In the genomic region with DNA sequence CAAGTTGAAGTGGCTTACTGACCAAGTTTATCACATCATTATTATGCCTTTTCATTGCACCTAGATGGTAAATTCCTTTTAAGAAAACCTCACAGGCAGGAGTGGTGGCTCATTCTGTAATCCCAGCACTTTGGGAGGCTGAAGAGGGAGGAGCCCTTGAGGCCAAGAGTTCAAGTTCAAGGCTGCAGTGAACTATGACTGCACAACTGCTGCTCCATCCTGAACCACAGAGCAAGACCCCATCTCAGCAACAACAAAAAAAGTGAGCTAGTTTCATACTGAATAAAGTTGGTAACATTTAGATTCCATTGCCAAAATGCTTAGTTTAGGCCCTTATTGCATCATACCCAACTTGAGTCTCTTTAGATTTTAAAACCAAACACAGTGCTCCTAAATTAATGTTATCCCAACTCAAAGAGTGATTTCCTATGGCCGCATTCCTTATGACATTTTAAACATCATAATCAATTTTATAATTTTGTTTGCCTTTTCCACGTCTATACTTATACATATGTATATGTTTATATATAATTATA, we compare ENCODE assay signal across 16 cellular contexts. TPM values are rescaled to one million over a fixed set of nuclear protein-coding genes. Genes with fewer than 3 reads are reported as not detected.
DNase-seq lines count a peak whose midpoint lies in the region; ATAC-seq, FAIRE-seq and TF ChIP-seq lines count a peak whose summit lies in the region.
"Had no signal": no experiment of that assay in that cellular context is flagged by ENCODE, and none has a peak within 500 bp of the region (broad histone marks: within the 10 kb centered on the region; RNA-seq: fewer than 3 reads in every experiment).

No MANE protein-coding gene starts in this region.

- H3K4me1 ChIP-seq in GM12878 (ENCODE audit: control insufficient read depth, insufficient read depth, low read length) (peaks cover 58% of the 10 kb centered on the region), left lung (peaks cover under 1 to 28% of the 10 kb centered on the region in 2 donors)

- DNase-seq in activated T-cell treated with anti-CD3 and anti-CD28 coated beads, Interleukin-2, amount 50 U/mL, for 24 hours, result no peak
- DNase-seq in activated T-cell treated with anti-CD3 and anti-CD28 coated beads for 4 hours, result no peak
- no peak for DNase-seq in GM18507 (ENCODE audit: extremely low spot score, insufficient read length, low read depth)
- no peak for DNase-seq in GM12878 (ENCODE audit: low read depth, low spot score)
- peak; percentile 18 for DNase-seq in stimulated activated CD8-positive, alpha-beta memory T cell treated with anti-CD3 and anti-CD28 coated beads, Interleukin-4, amount 100 ng/mL, for 48 hours
- no peak for DNase-seq in pons (ENCODE audit: low spot score)
- no peak for DNase-seq in left lung
- DNase-seq: DMS53, Kasumi-1, NCI-H1930, NCI-H2171, NCI-H446 treated with DMSO at 0.1 percent for 48 hours, NCI-H748 treated with DMSO at 0.1 percent for 48 hours had no signal

- H3K36me3 Mint-ChIP-seq in activated T-cell treated with anti-CD3 and anti-CD28 coated beads, Interleukin-2, amount 50 U/mL, for 24 hours (ENCODE audit: low read depth), result peaks cover 44% of the 10 kb centered on the region

- H3K4me3 ChIP-seq in GM12878 (no peak overlapping the region), left lung (peak overlapping the region in 1 of 2 donors; percentile 5)

- no peak for TF ChIP-seq RAD21 in GM12878 (IDR thresholded peaks at IDR 0.05; ENCODE audit: insufficient read depth, low read depth, low read length)

- TF ChIP-seq EP300 in GM12878 (IDR thresholded peaks at IDR 0.05; ENCODE audit: borderline replicate concordance in 1 of 2, control insufficient read depth in 1 of 2, low read depth in 2 of 2, low read length in 2 of 2), result no peak

- SMC1A ChIA-PET in GM12878 (lab: Charles Lee; ENCODE audit: uncharacterized antibody, unreplicated experiment), result interaction anchor here (0.6 to 1.5 kb wide), 6 partner anchors 10 to 737 kb away, joined by 3 to 9 read pairs (median 3); no protein-coding TSS in a partner anchor

- peaks cover 60% of the 10 kb centered on the region for H3K4me1 Mint-ChIP-seq in activated T-cell treated with anti-CD3 and anti-CD28 coated beads, Interleukin-2, amount 50 U/mL, for 24 hours (ENCODE audit: low read depth)

- no peak for TF ChIP-seq CTCF in GM12878 (IDR thresholded peaks at IDR 0.05 in 2 of 3, conservative IDR thresholded peaks at IDR 0.05 in 1 of 3; ENCODE audit: control insufficient read depth in 2 of 3, extremely low read depth in 1 of 3, insufficient read depth in 1 of 3, low read depth in 3 of 3, low read length in 3 of 3)
- no peak for TF ChIP-seq CTCF in left lung (IDR thresholded peaks at IDR 0.05)

- no peak overlapping the region for H3K4me3 Mint-ChIP-seq in activated T-cell treated with anti-CD3 and anti-CD28 coated beads, Interleukin-2, amount 50 U/mL, for 24 hours

- H3K9me3 Mint-ChIP-seq in activated T-cell treated with anti-CD3 and anti-CD28 coated beads, Interleukin-2, amount 50 U/mL, for 24 hours, result no peaks in the 10 kb centered on the region

- H3K27ac Mint-ChIP-seq in activated T-cell treated with anti-CD3 and anti-CD28 coated beads, Interleukin-2, amount 50 U/mL, for 24 hours, result peak overlapping the region; percentile 11

- 50% methylated on average over 2 of the region's 2 CpGs for WGBS in GM12878 (ENCODE audit: insufficient coverage, insufficient replicate concordance, low lambda C conversion rate, missing lambda C conversion rate)

- peak overlapping the region; percentile 70; the same call in 1 of the 2 replicates for H3K4me2 ChIP-seq in GM12878 (ENCODE audit: control insufficient read depth, insufficient read depth)

- in situ Hi-C loops in GM12878 (cut with MboI), result no loop called here

- ATAC-seq in GM12878 (no peak), left lung (no peak)
- ATAC-seq: Panc1, Right ventricle myocardium inferior had no signal

- RAD21 ChIA-PET in GM12878 (lab: Charles Lee; ENCODE audit: unreplicated experiment), result interaction anchor here (0.7 to 1.4 kb wide), 2 partner anchors 34 to 78 kb away, joined by 3 to 5 read pairs; no protein-coding TSS in a partner anchor

- H3K79me2 ChIP-seq in GM12878 (ENCODE audit: control insufficient read depth, insufficient read depth, low read length), result peaks cover 88% of the 10 kb centered on the region

- H3K9me3 ChIP-seq in GM12878 (replicated peaks; ENCODE audit: control insufficient read depth, insufficient read depth, low read length), result no peaks in the 10 kb centered on the region; the same call in 2 of the 3 replicates
- H3K9me3 ChIP-seq in left lung, result no peaks in the 10 kb centered on the region

- POLR2A ChIA-PET in GM12878 (lab: Charles Lee), result interaction anchor here (1.0 to 1.3 kb wide), 2 partner anchors 10 to 11 kb away, joined by 3 to 6 read pairs; no protein-coding TSS in a partner anchor

- no peak overlapping the region for H2AFZ ChIP-seq in GM12878 (ENCODE audit: control insufficient read depth, low read depth, low read length)

- no peak for TF ChIP-seq POLR2A in GM12878 (IDR thresholded peaks at IDR 0.05; ENCODE audit: low read depth, low read length)

- H4K20me1 ChIP-seq in GM12878 (ENCODE audit: control insufficient read depth, insufficient read depth), result no peaks in the 10 kb centered on the region

- H3K9ac ChIP-seq in GM12878 (ENCODE audit: control insufficient read depth, insufficient read depth, low read length), result no peak overlapping the region

- intact Hi-C loops in GM12878 (cut with micrococcal nuclease; ENCODE audit: unreplicated experiment) (no loop called here), left lung (cut with DNase I) (no loop called here)

- no TSS peak for BruUV-seq in GM12878 (replicated peaks; lab: Mats Ljungman, UMichigan)

- H3K36me3 ChIP-seq in GM12878 (ENCODE audit: control insufficient read depth in 2 of 2, insufficient read depth in 2 of 2, low read length in 1 of 2) (no peaks in the 10 kb centered on the region; a peak in 1 of 4 replicates), left lung (no peaks in the 10 kb centered on the region)

- H3K27me3 ChIP-seq in GM12878 (replicated peaks in 1 of 2; ENCODE audit: control insufficient read depth in 2 of 2, insufficient read depth in 2 of 2, low read length in 1 of 2), result no peaks in the 10 kb centered on the region
- H3K27me3 ChIP-seq in left lung, result no peaks in the 10 kb centered on the region

- H3K27me3 Mint-ChIP-seq in activated T-cell treated with anti-CD3 and anti-CD28 coated beads, Interleukin-2, amount 50 U/mL, for 24 hours, result no peaks in the 10 kb centered on the region

- CTCF ChIA-PET in GM12878 (lab: Yijun Ruan, JAX), result interaction anchor here (0.8 to 1.4 kb wide), 3 partner anchors 10 to 29 kb away, joined by 3 to 9 read pairs (median 7); no protein-coding TSS in a partner anchor

- H3K27ac ChIP-seq in GM12878 (ENCODE audit: control insufficient read depth, insufficient read depth) (peak overlapping the region; percentile 40; the same call in 1 of the 2 replicates), left lung (no peak overlapping the region)

- FAIRE-seq in GM18507 (lab: Jason Lieb, UNC), result peak; percentile 12
- no peak for FAIRE-seq in GM12878 (lab: Jason Lieb, UNC)
- FAIRE-seq: G401.6 had no signal

TF ChIP-seq in GM12878, 131 proteins besides CTCF, POLR2A, EP300 and RAD21 (continues in another document):
- TF ChIP-seq DPF2 (IDR thresholded peaks at IDR 0.05), result no peak
- TF ChIP-seq PKNOX1 (IDR thresholded peaks at IDR 0.05), result no peak
- TF ChIP-seq, protein P1, sequence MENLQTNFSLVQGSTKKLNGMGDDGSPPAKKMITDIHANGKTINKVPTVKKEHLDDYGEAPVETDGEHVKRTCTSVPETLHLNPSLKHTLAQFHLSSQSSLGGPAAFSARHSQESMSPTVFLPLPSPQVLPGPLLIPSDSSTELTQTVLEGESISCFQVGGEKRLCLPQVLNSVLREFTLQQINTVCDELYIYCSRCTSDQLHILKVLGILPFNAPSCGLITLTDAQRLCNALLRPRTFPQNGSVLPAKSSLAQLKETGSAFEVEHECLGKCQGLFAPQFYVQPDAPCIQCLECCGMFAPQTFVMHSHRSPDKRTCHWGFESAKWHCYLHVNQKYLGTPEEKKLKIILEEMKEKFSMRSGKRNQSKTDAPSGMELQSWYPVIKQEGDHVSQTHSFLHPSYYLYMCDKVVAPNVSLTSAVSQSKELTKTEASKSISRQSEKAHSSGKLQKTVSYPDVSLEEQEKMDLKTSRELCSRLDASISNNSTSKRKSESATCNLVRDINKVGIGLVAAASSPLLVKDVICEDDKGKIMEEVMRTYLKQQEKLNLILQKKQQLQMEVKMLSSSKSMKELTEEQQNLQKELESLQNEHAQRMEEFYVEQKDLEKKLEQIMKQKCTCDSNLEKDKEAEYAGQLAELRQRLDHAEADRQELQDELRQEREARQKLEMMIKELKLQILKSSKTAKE (IDR thresholded peaks at IDR 0.05; ENCODE audit: low read depth, poor library complexity, severe bottlenecking), result no peak

RNA-seq across cellular contexts. Expression of gene PDS5A, which starts 36.0 kb away (rescaled TPM):
- 241 and 251 TPM in 2 replicates for total RNA-seq in GM12878 (2013; cell fraction: nucleolus; rRNA removed)
- total RNA-seq in GM12878 (2014; rRNA removed) (50.2 and 55.3 TPM in 2 replicates), GM12878 (2014; rRNA removed; fragmentation: Illumina TruSeq; extraction: Trizol) (64.5 and 66.0 TPM in 2 replicates), GM12878 (2021) (60.4 and 64.2 TPM in 2 replicates), left lung (10 to 100 TPM; 73.7 to 82.1 TPM)
- 18.8 TPM for polyA plus RNA-seq in GM12878 (2011; ENCODE audit: low read depth)
- polyA plus RNA-seq in GM12878 (2011; rRNA removed) (69.7 and 105 TPM in 2 replicates), GM12878 (2014; fragmentation: Illumina TruSeq; extraction: Trizol) (54.4 and 65.7 TPM in 2 replicates), GM12878 (2014; fragmentation: Nextera tagmentation; extraction: Ambion mirVana) (10 to 100 TPM; 13.7 to 14.1 TPM), GM12878 (2014; rRNA removed) (28.6 and 32.8 TPM in 2 replicates), GM12878 (2016; fragmentation: Nextera tagmentation; extraction: Ambion mirVana) (10 to 100 TPM; 20.5 to 54.4 TPM)
- polyA plus RNA-seq in GM12878 (2011; cell fraction: cytosol; rRNA removed), result 22.8 and 26.7 TPM in 2 replicates
- polyA plus RNA-seq in GM12878 (2011; cell fraction: nucleus; rRNA removed), result 36.4 and 40.5 TPM in 2 replicates
- 26.3 and 32.6 TPM in 2 replicates for polyA plus RNA-seq in GM12878 (2012)
- polyA minus RNA-seq in GM12878 (2011; rRNA and poly(A)+ RNA removed), result 97.1 and 141 TPM in 2 replicates
- polyA minus RNA-seq in GM12878 (2011; cell fraction: cytosol; rRNA and poly(A)+ RNA removed), result 63.7 and 90.0 TPM in 2 replicates
- 81.2 and 131 TPM in 2 replicates for polyA minus RNA-seq in GM12878 (2011; cell fraction: nucleus; rRNA and poly(A)+ RNA removed)
